Comparison of ENCODE assay signal across 11 cellular contexts in genomic region chr2:102025583-102026267, GRCh38. TPM values are rescaled to one million over a fixed set of nuclear protein-coding genes. Genes with fewer than 3 reads are reported as not detected.
DNase-seq lines count a peak whose midpoint lies in the region; ATAC-seq and TF ChIP-seq lines count a peak whose summit lies in the region.
"Had no signal": no experiment of that assay in that cellular context is flagged by ENCODE, and none has a peak within 500 bp of the region (broad histone marks: within the 10 kb centered on the region; RNA-seq: fewer than 3 reads in every experiment).

No MANE protein-coding gene starts in this region.

- TF ChIP-seq EP300 in ovary (IDR thresholded peaks at IDR 0.05): no peak

- no peak overlapping the region for H3K4me3 Mint-ChIP-seq in T-helper 17 cell

- no peak for TF ChIP-seq POLR2A in ovary (IDR thresholded peaks at IDR 0.05)

- H3K9me3 ChIP-seq in T-helper 17 cell (ENCODE audit: control insufficient read depth, low read length, poor library complexity, severe bottlenecking) (no peaks in the 10 kb centered on the region), ovary (no peaks in the 10 kb centered on the region)

- TF ChIP-seq CTCF in ovary (IDR thresholded peaks at IDR 0.05): no peak

- peaks cover 21% of the 10 kb centered on the region for H3K4me1 ChIP-seq in ovary (ENCODE audit: insufficient read depth)

- H3K36me3 Mint-ChIP-seq in T-helper 17 cell (ENCODE audit: low read depth): no peaks in the 10 kb centered on the region

- H3K27ac Mint-ChIP-seq in T-helper 17 cell: peak overlapping the region; percentile 4

- intact Hi-C loops in ovary (cut with DNase I): loop anchor here in 2 of 4 donors (10.0 kb wide), 2 partner anchors 79 to 329 kb away; partner anchors contain the start of gene IL18R1 (in 1 of the 2)

- peak overlapping the region in 16 of 21 experiments; percentile 28 to 85 (median 72) for H3K27ac ChIP-seq in skin epidermis
- no peak overlapping the region for H3K27ac ChIP-seq in ovary

- H3K27me3 Mint-ChIP-seq in T-helper 17 cell: peaks cover 4% of the 10 kb centered on the region

- no peaks in the 10 kb centered on the region for H3K36me3 ChIP-seq in ovary

- H3K4me3 ChIP-seq in skin epidermis: no peak overlapping the region
- H3K4me3 ChIP-seq in ovary: no peak overlapping the region

- WGBS in ovary, 3 donors: 86 to 91% (median 88%) methylated on average over 6 of the region's 6 CpGs

- ATAC-seq in GM18909 (IDR thresholded peaks at IDR 0.05; ENCODE audit: poor library complexity, unreplicated experiment) (peak; percentile 59), HG02759 (IDR thresholded peaks at IDR 0.05; ENCODE audit: unreplicated experiment) (peak; percentile 65), T-helper 17 cell (peak; percentile 18), GM21360 (IDR thresholded peaks at IDR 0.05; ENCODE audit: unreplicated experiment) (no peak)

- DNase-seq in T-helper 17 cell: no peak
- DNase-seq in NK-92 (lab: John Stamatoyannopoulos, UW; ENCODE audit: unreplicated experiment): no peak
- DNase-seq in ovary: no peak
- no peak for DNase-seq in activated CD8-positive, alpha-beta memory T cell treated with anti-CD3 and anti-CD28 coated beads, Interleukin-2, amount 50 U/mL, for 4 hours
- DNase-seq: activated effector memory CD4-positive, alpha-beta T cell treated with anti-CD3 and anti-CD28 coated beads, Interleukin-2, amount 50 U/mL, for 16 hours had no signal

- no peaks in the 10 kb centered on the region for H3K27me3 ChIP-seq in ovary

- peaks cover 21% of the 10 kb centered on the region for H3K4me1 Mint-ChIP-seq in T-helper 17 cell

RNA-seq across cellular contexts. Expression of gene IL1R2, which starts 34.0 kb away (rescaled TPM):
- total RNA-seq in T-helper 17 cell: 1 to 10 TPM; 1.1 to 1.9 TPM
- 1 to 10 TPM in 4 of 7 donors, under 1 TPM in 3; 0.15 to 8.7 (median 3.2) TPM for total RNA-seq in ovary
- polyA plus RNA-seq in ovary: 1 to 10 TPM; 1.1 TPM
- total RNA-seq: T-helper 2 cell treated with Interferon-gamma antibody and Interleukin-4, amounts not matched to agents 100 ng/mL and 5 ng/mL, for 36 hours; temporal lobe had no signal

Comparison
In these comparisons a context has a peak if more than half of its experiments do, and no peak if none do; other contexts are left out.
1. H3K27ac ChIP-seq: peak in skin epidermis (16 of 21); none in ovary (0 of 2).